10 cellular contexts compared by ENCODE assay signal in genomic region chrX:155999751-156000150, GRCh38. TPM values are rescaled to one million over a fixed set of nuclear protein-coding genes. Genes with fewer than 3 reads are reported as not detected.
A peak's percentile ranks its signal among the peaks of the same experiment; 100 is the strongest.
DNase-seq lines count a peak whose midpoint lies in the region; ATAC-seq, FAIRE-seq and TF ChIP-seq lines count a peak whose summit lies in the region.
"Not testable (repeated sequence)": the region's sequence is repeated elsewhere in the genome, so short reads cannot be mapped to it uniquely, and the experiment has no call there.
"Had no signal": no experiment of that assay in that cellular context is flagged by ENCODE, and none has a peak within 500 bp of the region (broad histone marks: within the 10 kb centered on the region; RNA-seq: fewer than 3 reads in every experiment).

No MANE protein-coding gene starts in this region.

- not testable (repeated sequence) for H3K79me2 ChIP-seq in K562 (ENCODE audit: control insufficient read depth, insufficient read depth, low read length); HepG2 (ENCODE audit: insufficient read depth, low read length)

- in situ Hi-C loops in K562 (cut with MboI); HepG2 (cut with HindIII; ENCODE audit: extremely low pct_ligation_motif_present, low pct_unique_long_range_greater_than_20kb): not testable (repeated sequence)

- intact Hi-C loops in K562 (cut with micrococcal nuclease); HepG2 (cut with micrococcal nuclease; ENCODE audit: unreplicated experiment): not testable (repeated sequence)

- peak; percentile 8 for DNase-seq in EL
- DNase-seq in T-helper 2 cell treated with Interferon-gamma antibody and Interleukin-4, amounts not matched to agents 5 μg/mL and 100 μg/mL, for 36 hours (ENCODE audit: low spot score); activated CD8-positive, alpha-beta memory T cell treated with anti-CD3 and anti-CD28 coated beads, Interleukin-2, amount 10 ng/mL, durations not matched to agents 7 days and 5 days; K562 (ENCODE audit: extremely low read depth in 1 of 4, low spot score in 3 of 4); effector memory CD8-positive, alpha-beta T cell; HepG2 (ENCODE audit: low spot score): not testable (repeated sequence)

- H3K4me1 Mint-ChIP-seq in T-helper 2 cell treated with Interferon-gamma antibody and Interleukin-4, amounts not matched to agents 5 μg/mL and 100 μg/mL, for 36 hours (ENCODE audit: low read depth) = peaks cover 79% of the 10 kb centered on the region
- peaks cover 78% of the 10 kb centered on the region for H3K4me1 Mint-ChIP-seq in activated CD8-positive, alpha-beta memory T cell treated with anti-CD3 and anti-CD28 coated beads, Interleukin-2, amount 10 ng/mL, durations not matched to agents 7 days and 5 days
- peaks cover 15 to 44% of the 10 kb centered on the region in 2 donors for H3K4me1 Mint-ChIP-seq in effector memory CD8-positive, alpha-beta T cell (ENCODE audit: low read depth in 2 of 2)

- peak overlapping the region; percentile 84 for H3K27ac ChIP-seq in KOPT-K1 (ENCODE audit: low read depth, low read length, poor library complexity, severe bottlenecking)
- not testable (repeated sequence) for H3K27ac ChIP-seq in K562 (ENCODE audit: extremely low read depth, low read depth, low read length); HepG2 (ENCODE audit: extremely low read length, insufficient read depth, low read length)

- TF ChIP-seq EP300 in K562 (IDR thresholded peaks at IDR 0.05; ENCODE audit: low read length); HepG2 (IDR thresholded peaks at IDR 0.05; ENCODE audit: low read depth in 2 of 2, low read length in 2 of 2); HepG2 (CRISPR knock-in tag; IDR thresholded peaks at IDR 0.05; ENCODE audit: borderline replicate concordance): not testable (repeated sequence)

- BruUV-seq in K562 (replicated peaks; lab: Mats Ljungman, UMichigan); HepG2 (replicated peaks; lab: Mats Ljungman, UMichigan): not testable (repeated sequence)

- not testable (repeated sequence) for H3K9me1 ChIP-seq in K562 (ENCODE audit: control insufficient read depth, insufficient read depth, low read length)

- not testable (repeated sequence) for H3K27me3 ChIP-seq in K562 (ENCODE audit: control insufficient read depth in 2 of 2, insufficient read depth in 2 of 2, low read length in 2 of 2); HepG2 (ENCODE audit: control insufficient read depth in 1 of 2, insufficient read depth in 2 of 2, low read length in 2 of 2)

- not testable (repeated sequence) for H4K20me1 ChIP-seq in K562 (replicated peaks; ENCODE audit: control insufficient read depth, insufficient read depth, low read length); HepG2 (ENCODE audit: insufficient read depth, low read length)

- H3K9me3 ChIP-seq in KOPT-K1 (ENCODE audit: insufficient read depth, low read length, poor library complexity, severe bottlenecking); K562 (replicated peaks; ENCODE audit: control insufficient read depth, insufficient read depth, low read depth, low read length); HepG2 (ENCODE audit: low read length): not testable (repeated sequence)

- WGBS in K562 (ENCODE audit: insufficient coverage, low coverage, missing lambda C conversion rate) = 94% methylated on average over 5 of the region's 9 CpGs
- 54% methylated on average over 9 of the region's 9 CpGs for WGBS in HepG2 (ENCODE audit: low lambda C conversion rate)

- H3K4me3 ChIP-seq in K562; HepG2 (replicated peaks in 1 of 3; ENCODE audit: insufficient read depth in 1 of 3, low read depth in 2 of 3, low read length in 3 of 3): not testable (repeated sequence)

- not testable (repeated sequence) for TF ChIP-seq POLR2A in K562 (conservative IDR thresholded peaks at IDR 0.05); HepG2 (IDR thresholded peaks at IDR 0.05; ENCODE audit: insufficient read depth in 1 of 2, low read depth in 2 of 2, low read length in 2 of 2)

- peaks cover 61% of the 10 kb centered on the region for H3K36me3 Mint-ChIP-seq in T-helper 2 cell treated with Interferon-gamma antibody and Interleukin-4, amounts not matched to agents 5 μg/mL and 100 μg/mL, for 36 hours (ENCODE audit: low read depth)
- peaks cover 30% of the 10 kb centered on the region for H3K36me3 Mint-ChIP-seq in activated CD8-positive, alpha-beta memory T cell treated with anti-CD3 and anti-CD28 coated beads, Interleukin-2, amount 10 ng/mL, durations not matched to agents 7 days and 5 days
- not testable (repeated sequence) for H3K36me3 Mint-ChIP-seq in effector memory CD8-positive, alpha-beta T cell (ENCODE audit: insufficient read depth)

- not testable (repeated sequence) for ATAC-seq in activated CD8-positive, alpha-beta memory T cell treated with anti-CD3 and anti-CD28 coated beads, Interleukin-2, amount 10 ng/mL, durations not matched to agents 7 days and 5 days; K562; effector memory CD8-positive, alpha-beta T cell (replicated peaks); HepG2

- H3K4me1 ChIP-seq in K562 (replicated peaks in 1 of 2; ENCODE audit: control insufficient read depth in 2 of 2, insufficient read depth in 2 of 2, low read length in 2 of 2) = peaks cover 35 to 47% of the 10 kb centered on the region in 2 experiments
- H3K4me1 ChIP-seq in HepG2 (ENCODE audit: insufficient read depth, low read length) = not testable (repeated sequence)

- not testable (repeated sequence) for H3K9me3 Mint-ChIP-seq in T-helper 2 cell treated with Interferon-gamma antibody and Interleukin-4, amounts not matched to agents 5 μg/mL and 100 μg/mL, for 36 hours; activated CD8-positive, alpha-beta memory T cell treated with anti-CD3 and anti-CD28 coated beads, Interleukin-2, amount 10 ng/mL, durations not matched to agents 7 days and 5 days (ENCODE audit: low read depth); effector memory CD8-positive, alpha-beta T cell

- not testable (repeated sequence) for TF ChIP-seq CTCF in K562 (IDR thresholded peaks at IDR 0.05 in 2 of 3, conservative IDR thresholded peaks at IDR 0.05 in 1 of 3; ENCODE audit: insufficient read depth in 2 of 3, low read depth in 1 of 3, low read length in 3 of 3); HepG2 (CRISPR knock-in tag; IDR thresholded peaks at IDR 0.05)

- TF ChIP-seq RAD21 in K562 (CRISPR knock-in tag; conservative IDR thresholded peaks at IDR 0.05 in 1 of 2, IDR thresholded peaks at IDR 0.05 in 1 of 2); HepG2 (CRISPR knock-in tag; IDR thresholded peaks at IDR 0.05): not testable (repeated sequence)

- not testable (repeated sequence) for H3K9ac ChIP-seq in K562 (ENCODE audit: insufficient read depth in 1 of 2, low read depth in 2 of 2, low read length in 2 of 2); HepG2 (ENCODE audit: insufficient read depth, low read depth, low read length)

- H3K27ac Mint-ChIP-seq in T-helper 2 cell treated with Interferon-gamma antibody and Interleukin-4, amounts not matched to agents 5 μg/mL and 100 μg/mL, for 36 hours = peak overlapping the region; percentile 97
- H3K27ac Mint-ChIP-seq in activated CD8-positive, alpha-beta memory T cell treated with anti-CD3 and anti-CD28 coated beads, Interleukin-2, amount 10 ng/mL, durations not matched to agents 7 days and 5 days = peak overlapping the region; percentile 94
- H3K27ac Mint-ChIP-seq in effector memory CD8-positive, alpha-beta T cell = peak overlapping the region; percentile 13 to 38

- CTCF ChIA-PET in activated CD8-positive, alpha-beta memory T cell treated with anti-CD3 and anti-CD28 coated beads, Interleukin-2, amount 10 ng/mL, durations not matched to agents 7 days and 5 days (lab: Charles Lee); K562 (lab: Yijun Ruan, JAX; ENCODE audit: low intra/inter-chr PET ratio); HepG2 (lab: Yijun Ruan, JAX; ENCODE audit: low intra/inter-chr PET ratio, low total read pairs): not testable (repeated sequence)

- H3K36me3 ChIP-seq in KOPT-K1 (ENCODE audit: insufficient read depth, low read length); K562 (ENCODE audit: control insufficient read depth, insufficient read depth, low read length); HepG2 (replicated peaks in 1 of 2; ENCODE audit: control insufficient read depth in 1 of 2, insufficient read depth in 2 of 2, low read length in 2 of 2): not testable (repeated sequence)

- FAIRE-seq in K562 (lab: Jason Lieb, UNC) = not testable (repeated sequence)
- FAIRE-seq in HepG2 (lab: Jason Lieb, UNC) = peak; percentile 55

- H3K4me3 Mint-ChIP-seq in T-helper 2 cell treated with Interferon-gamma antibody and Interleukin-4, amounts not matched to agents 5 μg/mL and 100 μg/mL, for 36 hours = peak overlapping the region; percentile 99
- H3K4me3 Mint-ChIP-seq in activated CD8-positive, alpha-beta memory T cell treated with anti-CD3 and anti-CD28 coated beads, Interleukin-2, amount 10 ng/mL, durations not matched to agents 7 days and 5 days = peak overlapping the region; percentile 85
- not testable (repeated sequence) for H3K4me3 Mint-ChIP-seq in effector memory CD8-positive, alpha-beta T cell

- POLR2A ChIA-PET in K562 (lab: Yijun Ruan, JAX); HepG2 (lab: Yijun Ruan, JAX): not testable (repeated sequence)

- H2AFZ ChIP-seq in K562 (ENCODE audit: low read depth, low read length); HepG2 (ENCODE audit: low read length): not testable (repeated sequence)

- not testable (repeated sequence) for H3K4me2 ChIP-seq in K562 (ENCODE audit: insufficient read depth, low read length); HepG2 (ENCODE audit: low read depth, low read length)

- not testable (repeated sequence) for H3K27me3 Mint-ChIP-seq in T-helper 2 cell treated with Interferon-gamma antibody and Interleukin-4, amounts not matched to agents 5 μg/mL and 100 μg/mL, for 36 hours (ENCODE audit: low read depth); activated CD8-positive, alpha-beta memory T cell treated with anti-CD3 and anti-CD28 coated beads, Interleukin-2, amount 10 ng/mL, durations not matched to agents 7 days and 5 days; effector memory CD8-positive, alpha-beta T cell

RNA-seq across cellular contexts. Expression of gene IL9R, which starts 2.3 kb away (rescaled TPM):
- 100 to 1,000 TPM in 1 of 2 experiments, 10 to 100 TPM in 1; 87.0 to 110 TPM for total RNA-seq in activated CD8-positive, alpha-beta memory T cell treated with anti-CD3 and anti-CD28 coated beads, Interleukin-2, amount 10 ng/mL, durations not matched to agents 7 days and 5 days
- total RNA-seq in K562 (2011; cell fraction: chromatin; rRNA removed; ENCODE audit: low replicate concordance) = 0.63 and 4.1 TPM in 2 replicates
- 2.8 and 3.0 TPM in 2 replicates for total RNA-seq in K562 (2011; cell fraction: nucleolus; rRNA removed)
- 1.5 and 2.3 TPM in 2 replicates for total RNA-seq in K562 (2011; cell fraction: nucleoplasm; rRNA removed)
- 1.9 and 2.7 TPM in 2 replicates for total RNA-seq in K562 (2014; rRNA removed)
- 0.99 and 1.5 TPM in 2 replicates for total RNA-seq in K562 (2014; rRNA removed; fragmentation: Illumina TruSeq; extraction: Trizol)
- total RNA-seq in K562 (2015; rRNA removed; fragmentation: Illumina TruSeq; extraction: Trizol) = 1.0 and 1.1 TPM in 2 replicates
- 2.2 and 2.7 TPM in 2 replicates for total RNA-seq in K562 (2021)
- 0.76 and 1.6 TPM in 2 replicates for polyA plus RNA-seq in K562 (2011; rRNA removed)
- polyA plus RNA-seq in K562 (2011; cell fraction: cytosol; rRNA removed) = 1.0 and 2.6 TPM in 2 replicates
- polyA plus RNA-seq in K562 (2011; cell fraction: nucleus; rRNA removed) = 1.1 and 3.4 TPM in 2 replicates
- polyA plus RNA-seq in K562 (2012) = 5.1 and 5.7 TPM in 2 replicates
- polyA plus RNA-seq in K562 (2014; fragmentation: Illumina TruSeq; extraction: Trizol) = 1.5 and 2.6 TPM in 2 replicates
- 1 to 10 TPM in 1 of 2 experiments, under 1 TPM in 1; 0.58 to 2.1 TPM for polyA plus RNA-seq in K562 (2014; fragmentation: Nextera tagmentation; extraction: Ambion mirVana)
- polyA plus RNA-seq in K562 (2014; rRNA removed) = 1.6 and 2.2 TPM in 2 replicates
- polyA minus RNA-seq in K562 (2011; rRNA and poly(A)+ RNA removed) = 0.42 and 1.3 TPM in 2 replicates
- polyA minus RNA-seq in K562 (2011; cell fraction: cytosol; rRNA and poly(A)+ RNA removed) = 0.64 and 1.8 TPM in 2 replicates
- 0.54 and 0.67 TPM in 2 replicates for polyA minus RNA-seq in K562 (2011; cell fraction: nucleus; rRNA and poly(A)+ RNA removed)
- not detected in 2 replicates for total RNA-seq in HepG2 (2016; rRNA removed; fragmentation: Illumina TruSeq; extraction: Trizol)
- total RNA-seq in HepG2 (2016; cell fraction: cytosol; rRNA removed; fragmentation: Illumina TruSeq; extraction: Trizol; ENCODE audit: low read depth) = not detected in 2 replicates
- total RNA-seq in HepG2 (2016; cell fraction: insoluble cytoplasmic fraction; rRNA removed; fragmentation: Illumina TruSeq; extraction: Trizol) = not detected in 2 replicates
- total RNA-seq in HepG2 (2016; cell fraction: membrane; rRNA removed; fragmentation: Illumina TruSeq; extraction: Trizol) = not detected in 2 replicates
- not detected in 2 replicates for total RNA-seq in HepG2 (2016; cell fraction: nucleus; rRNA removed; fragmentation: Illumina TruSeq; extraction: Trizol)
- polyA plus RNA-seq in HepG2 (2011; rRNA removed) = 0.05 TPM in 1 of 2 replicates, not detected in the other
- polyA plus RNA-seq in HepG2 (2011; cell fraction: cytosol; rRNA removed) = 0.03 TPM in 1 of 2 replicates, not detected in the other
- polyA plus RNA-seq in HepG2 (2011; cell fraction: nucleus; rRNA removed) = 0.12 and 0.16 TPM in 2 replicates
- polyA plus RNA-seq in HepG2 (2012) = not detected in 2 replicates
- not detected in 2 replicates for polyA plus RNA-seq in HepG2 (2016; cell fraction: cytosol; fragmentation: Illumina TruSeq; extraction: Trizol; ENCODE audit: low read depth)
- polyA plus RNA-seq in HepG2 (2016; cell fraction: insoluble cytoplasmic fraction; fragmentation: Illumina TruSeq; extraction: Trizol; ENCODE audit: low read depth) = not detected in 2 replicates
- polyA plus RNA-seq in HepG2 (2016; cell fraction: membrane; fragmentation: Illumina TruSeq; extraction: Trizol; ENCODE audit: low read depth) = not detected in 2 replicates
- 0.23 and 0.38 TPM in 2 replicates for polyA plus RNA-seq in HepG2 (2016; cell fraction: nucleus; fragmentation: Illumina TruSeq; extraction: Trizol; ENCODE audit: insufficient read depth, low read depth)
- 0.06 TPM in 1 of 2 replicates, not detected in the other for polyA minus RNA-seq in HepG2 (2011; rRNA and poly(A)+ RNA removed; ENCODE audit: low replicate concordance)
- not detected in 2 replicates for polyA minus RNA-seq in HepG2 (2011; cell fraction: cytosol; rRNA and poly(A)+ RNA removed)
- polyA minus RNA-seq in HepG2 (2011; cell fraction: nucleus; rRNA and poly(A)+ RNA removed) = not detected in 2 replicates
- total RNA-seq: A172, G401 had no signal
- polyA plus RNA-seq: BJ had no signal

Comparison
In these comparisons a context has a peak if more than half of its experiments do, and no peak if none do; other contexts are left out.
1. H3K27ac Mint-ChIP-seq: peak in every context shown above with its lines; median percentile 97 in T-helper 2 cell treated with Interferon-gamma antibody and Interleukin-4, amounts not matched to agents 5 μg/mL and 100 μg/mL, for 36 hours; 94 in activated CD8-positive, alpha-beta memory T cell treated with anti-CD3 and anti-CD28 coated beads, Interleukin-2, amount 10 ng/mL, durations not matched to agents 7 days and 5 days; 26 in effector memory CD8-positive, alpha-beta T cell.
2. RNA of gene IL9R, which starts 2.3 kb away (total RNA-seq): 87.0 to 110 TPM in activated CD8-positive, alpha-beta memory T cell treated with anti-CD3 and anti-CD28 coated beads, Interleukin-2, amount 10 ng/mL, durations not matched to agents 7 days and 5 days; 0.63 to 4.1 TPM in K562 and not detected in HepG2; every median in the first group is over 10 times any median in the second.